ENCODE assay signal across 1 cellular context in the genomic region with DNA sequence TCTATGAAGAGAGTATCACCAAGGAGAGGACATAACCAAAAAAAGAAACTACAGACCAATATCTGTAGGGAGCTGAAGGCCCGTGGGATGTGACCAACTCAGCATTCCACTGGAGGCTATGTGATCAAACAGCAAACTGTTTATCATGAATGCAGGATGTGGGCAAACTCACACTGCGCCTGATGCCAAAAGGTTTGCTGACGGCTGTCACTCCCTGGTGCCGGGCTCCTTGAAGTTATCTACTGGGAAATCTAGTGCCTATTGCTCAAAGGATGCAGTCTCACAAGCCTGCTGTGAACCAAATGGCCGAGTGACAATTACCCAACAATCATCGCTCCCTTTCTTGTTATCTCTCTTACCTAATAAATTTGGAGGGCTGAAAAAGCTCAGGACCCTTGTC. TPM values are rescaled to one million over a fixed set of nuclear protein-coding genes. Genes with fewer than 3 reads are reported as not detected.
"Had no signal": no experiment of that assay in that cellular context is flagged by ENCODE, and none has a peak within 500 bp of the region (broad histone marks: within the 10 kb centered on the region; RNA-seq: fewer than 3 reads in every experiment).

No MANE protein-coding gene starts in this region.

RNA-seq across cellular contexts. Expression of a gene that starts 34.3 kb away (rescaled TPM):
- total RNA-seq: epithelial cell of proximal tubule had no signal
